ENCODE assay signal across 32 cellular contexts in the genomic region with DNA sequence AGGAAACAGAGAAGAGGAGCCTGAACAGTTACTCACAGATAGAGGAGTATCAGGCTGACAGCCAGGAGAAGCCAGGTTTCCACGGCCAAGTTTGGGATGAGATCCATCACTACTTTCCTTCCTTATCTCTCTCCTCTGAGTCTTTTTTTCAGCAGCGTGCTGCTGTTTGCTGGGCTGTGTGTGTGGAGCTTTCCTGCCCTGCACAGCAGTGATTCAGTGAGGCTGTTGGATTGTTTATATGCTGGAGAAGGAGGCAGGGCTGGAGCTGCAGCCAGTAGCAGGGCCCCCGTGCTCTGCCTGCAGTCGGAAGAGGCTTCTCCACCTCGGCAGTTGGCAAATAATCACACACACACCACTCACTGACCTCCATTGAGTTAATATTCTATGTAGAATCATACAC. TPM values are rescaled to one million over a fixed set of nuclear protein-coding genes. Genes with fewer than 3 reads are reported as not detected.
"Had no signal": no experiment of that assay in that cellular context is flagged by ENCODE, and none has a peak within 500 bp of the region (broad histone marks: within the 10 kb centered on the region; RNA-seq: fewer than 3 reads in every experiment).

A gene (minus strand): TSS at position 210 of the 400 bp plus-strand sequence. CDS start 103 bp downstream, at position 107.

- H3K4me3 ChIP-seq: adrenal gland, lung, mucosa of descending colon, ovary, smooth muscle cell, transverse colon, uterus had no signal

- H3K36me3 ChIP-seq: adrenal gland, brain microvascular endothelial cell, ovary, transverse colon, uterus had no signal

- H3K9me3 Mint-ChIP-seq: activated B cell treated with CpG ODN at 0.5 μM for 24 hours; activated naive CD8-positive, alpha-beta T cell treated with anti-CD3 and anti-CD28 coated beads for 36 hours; activated T-cell treated with anti-CD3 and anti-CD28 coated beads, Interleukin-2, amount 50 U/mL, for 72 hours; effector memory CD8-positive, alpha-beta T cell; nephron; stimulated activated naive B cell treated with anti-CD40 and anti-IgM and Interleukin-4, amounts not matched to agents 10 μg/mL and 1 μg/mL and 100 μg/mL, for 72 hours; T-cell; T-helper 2 cell treated with Interferon-gamma antibody and Interleukin-4, amounts not matched to agents 5 μg/mL and 100 μg/mL, for 36 hours had no signal

- DNase-seq: activated B cell treated with CpG ODN at 0.5 μM for 24 hours; activated CD8-positive, alpha-beta memory T cell treated with anti-CD3 and anti-CD28 coated beads, Interleukin-2, amount 10 ng/mL, durations not matched to agents 7 days and 5 days; activated CD8-positive, alpha-beta T cell treated with anti-CD3 and anti-CD28 coated beads, Interleukin-2, amount 10 ng/mL, durations not matched to agents 7 days and 5 days; activated naive CD4-positive, alpha-beta T cell; activated naive CD8-positive, alpha-beta T cell treated with anti-CD3 and anti-CD28 coated beads for 36 hours; activated T-cell treated with anti-CD3 and anti-CD28 coated beads, Interleukin-2, amount 50 U/mL, for 72 hours; brain microvascular endothelial cell; cortex of kidney; effector memory CD8-positive, alpha-beta T cell; head of caudate nucleus; mucosa of descending colon; ovary; stimulated activated CD4-positive, alpha-beta T cell treated with anti-CD3 and anti-CD28 coated beads, Interleukin-1b, Interleukin-23, amount 100 ng/mL, for 48 hours; stimulated activated CD4-positive, alpha-beta T cell treated with anti-CD3 and anti-CD28 coated beads, Interleukin-4, amount 100 ng/mL, for 4 hours; stimulated activated CD8-positive, alpha-beta memory T cell treated with anti-CD3 and anti-CD28 coated beads, Interleukin-4, amount 100 ng/mL, for 48 hours; stimulated activated naive B cell treated with anti-CD40 and anti-IgM and Interleukin-4, amounts not matched to agents 10 μg/mL and 1 μg/mL and 100 μg/mL, for 72 hours; T-cell; transverse colon; uterus had no signal

- H3K4me3 Mint-ChIP-seq: activated B cell treated with CpG ODN at 0.5 μM for 24 hours; activated CD8-positive, alpha-beta memory T cell treated with anti-CD3 and anti-CD28 coated beads, Interleukin-2, amount 10 ng/mL, durations not matched to agents 7 days and 5 days; activated CD8-positive, alpha-beta T cell treated with anti-CD3 and anti-CD28 coated beads, Interleukin-2, amount 10 ng/mL, durations not matched to agents 7 days and 5 days; activated naive CD8-positive, alpha-beta T cell treated with anti-CD3 and anti-CD28 coated beads for 36 hours; activated T-cell treated with anti-CD3 and anti-CD28 coated beads, Interleukin-2, amount 50 U/mL, for 72 hours; effector memory CD8-positive, alpha-beta T cell; nephron; stimulated activated naive B cell treated with anti-CD40 and anti-IgM and Interleukin-4, amounts not matched to agents 10 μg/mL and 1 μg/mL and 100 μg/mL, for 72 hours; T-cell; T-helper 2 cell treated with Interferon-gamma antibody and Interleukin-4, amounts not matched to agents 5 μg/mL and 100 μg/mL, for 36 hours had no signal

- H3K27ac ChIP-seq: adrenal gland, brain microvascular endothelial cell, ovary, transverse colon, uterus had no signal

- H3K4me1 Mint-ChIP-seq: activated B cell treated with CpG ODN at 0.5 μM for 24 hours; stimulated activated naive B cell treated with anti-CD40 and anti-IgM and Interleukin-4, amounts not matched to agents 10 μg/mL and 1 μg/mL and 100 μg/mL, for 72 hours; T-cell had no signal

- H3K27me3 Mint-ChIP-seq: activated CD8-positive, alpha-beta memory T cell treated with anti-CD3 and anti-CD28 coated beads, Interleukin-2, amount 10 ng/mL, durations not matched to agents 7 days and 5 days; activated naive CD8-positive, alpha-beta T cell treated with anti-CD3 and anti-CD28 coated beads for 36 hours; effector memory CD8-positive, alpha-beta T cell; progenitor cell of endocrine pancreas; T-cell had no signal

- ATAC-seq: activated CD8-positive, alpha-beta memory T cell treated with anti-CD3 and anti-CD28 coated beads, Interleukin-2, amount 10 ng/mL, durations not matched to agents 7 days and 5 days; activated CD8-positive, alpha-beta T cell treated with anti-CD3 and anti-CD28 coated beads, Interleukin-2, amount 10 ng/mL, durations not matched to agents 7 days and 5 days; activated T-cell treated with anti-CD3 and anti-CD28 coated beads, Interleukin-2, amount 50 U/mL, for 72 hours; effector memory CD8-positive, alpha-beta T cell; mucosa of descending colon; stimulated activated naive B cell treated with anti-CD40 and anti-IgM and Interleukin-4, amounts not matched to agents 10 μg/mL and 1 μg/mL and 100 μg/mL, for 72 hours; T-cell had no signal

- H3K27me3 ChIP-seq: adrenal gland, brain microvascular endothelial cell, ovary, transverse colon, uterus had no signal

- H3K27ac Mint-ChIP-seq: activated B cell treated with CpG ODN at 0.5 μM for 24 hours; activated CD8-positive, alpha-beta memory T cell treated with anti-CD3 and anti-CD28 coated beads, Interleukin-2, amount 10 ng/mL, durations not matched to agents 7 days and 5 days; activated CD8-positive, alpha-beta T cell treated with anti-CD3 and anti-CD28 coated beads, Interleukin-2, amount 10 ng/mL, durations not matched to agents 7 days and 5 days; activated naive CD8-positive, alpha-beta T cell treated with anti-CD3 and anti-CD28 coated beads for 36 hours; activated T-cell treated with anti-CD3 and anti-CD28 coated beads, Interleukin-2, amount 50 U/mL, for 72 hours; effector memory CD8-positive, alpha-beta T cell; stimulated activated naive B cell treated with anti-CD40 and anti-IgM and Interleukin-4, amounts not matched to agents 10 μg/mL and 1 μg/mL and 100 μg/mL, for 72 hours; T-cell; T-helper 2 cell treated with Interferon-gamma antibody and Interleukin-4, amounts not matched to agents 5 μg/mL and 100 μg/mL, for 36 hours had no signal

- H3K9me3 ChIP-seq: adrenal gland, mucosa of descending colon, ovary, transverse colon, uterus had no signal

- H3K4me1 ChIP-seq: adrenal gland, transverse colon, uterus had no signal

- H3K4me2 ChIP-seq: smooth muscle cell had no signal

RNA-seq across cellular contexts. Expression of the gene that starts here (rescaled TPM):
- total RNA-seq: activated B cell treated with CpG ODN at 0.5 μM for 24 hours; activated CD8-positive, alpha-beta memory T cell treated with anti-CD3 and anti-CD28 coated beads, Interleukin-2, amount 10 ng/mL, durations not matched to agents 7 days and 5 days; activated CD8-positive, alpha-beta T cell treated with anti-CD3 and anti-CD28 coated beads, Interleukin-2, amount 10 ng/mL, durations not matched to agents 7 days and 5 days; activated naive CD8-positive, alpha-beta T cell treated with anti-CD3 and anti-CD28 coated beads for 36 hours; activated T-cell treated with anti-CD3 and anti-CD28 coated beads, Interleukin-2, amount 50 U/mL, for 72 hours; astrocyte; cardiac septum; endothelial cell of umbilical vein; kidney epithelial cell; mesenteric fat pad; progenitor cell of endocrine pancreas; renal cortical epithelial cell; T-cell; temporal lobe had no signal
- polyA plus RNA-seq: endothelial cell of umbilical vein had no signal
